In the genomic region with DNA sequence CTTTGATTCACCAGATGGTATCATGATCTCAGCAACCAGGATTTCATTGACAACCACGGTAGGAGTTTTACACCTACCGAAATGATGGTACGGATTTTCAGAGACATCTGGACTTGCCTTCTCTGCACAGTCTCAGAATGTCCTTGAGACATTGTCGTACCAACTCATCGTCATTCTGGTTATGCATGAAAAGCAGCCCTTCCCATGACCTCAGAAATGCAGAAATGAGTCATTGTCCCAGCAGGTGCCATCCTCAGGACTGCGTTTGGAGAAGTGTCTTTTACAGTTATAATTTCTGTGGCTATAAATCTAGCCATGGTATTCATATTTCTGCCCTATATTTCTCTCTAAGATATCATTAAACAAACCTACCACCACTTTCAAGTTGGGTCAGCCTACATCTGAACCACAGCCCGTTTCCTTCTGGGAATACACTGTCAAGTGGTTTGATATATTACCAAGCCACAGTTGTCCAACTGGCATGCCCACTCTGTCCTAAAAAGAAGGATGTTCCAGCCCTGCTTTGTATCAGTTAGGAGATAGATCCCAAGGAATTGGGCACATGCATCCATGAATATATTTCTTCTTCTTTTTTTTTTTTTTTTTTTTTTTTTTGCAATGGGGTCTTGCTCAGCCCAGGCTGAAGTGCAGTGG, we compare ENCODE assay signal across 11 cellular contexts. TPM values are rescaled to one million over a fixed set of nuclear protein-coding genes. Genes with fewer than 3 reads are reported as not detected.
DNase-seq lines count a peak whose midpoint lies in the region; ATAC-seq lines count a peak whose summit lies in the region.
"Had no signal": no experiment of that assay in that cellular context is flagged by ENCODE, and none has a peak within 500 bp of the region (broad histone marks: within the 10 kb centered on the region; RNA-seq: fewer than 3 reads in every experiment).

No MANE protein-coding gene starts in this region.

- no peaks in the 10 kb centered on the region for H3K36me3 Mint-ChIP-seq in activated naive CD8-positive, alpha-beta T cell treated with anti-CD3 and anti-CD28 coated beads, Interleukin-2, amount 50 U/mL, for 24 hours (ENCODE audit: low read depth)
- H3K36me3 Mint-ChIP-seq in activated naive CD8-positive, alpha-beta T cell treated with anti-CD3 and anti-CD28 coated beads for 36 hours: no peaks in the 10 kb centered on the region
- H3K36me3 Mint-ChIP-seq in T-helper 2 cell treated with Interferon-gamma antibody and Interleukin-4, amounts not matched to agents 5 μg/mL and 100 μg/mL, for 36 hours (ENCODE audit: low read depth): no peaks in the 10 kb centered on the region

- DNase-seq in activated naive CD8-positive, alpha-beta T cell treated with anti-CD3 and anti-CD28 coated beads, Interleukin-2, amount 50 U/mL, for 24 hours: no peak
- no peak for DNase-seq in activated naive CD8-positive, alpha-beta T cell treated with anti-CD3 and anti-CD28 coated beads for 36 hours
- peak; percentile 28 for DNase-seq in T-helper 2 cell treated with Interferon-gamma antibody and Interleukin-4, amounts not matched to agents 5 μg/mL and 100 μg/mL, for 36 hours (ENCODE audit: low spot score)
- peak in 1 of 2 donors; percentile 19 for DNase-seq in stimulated activated naive CD8-positive, alpha-beta T cell treated with anti-CD3 and anti-CD28 coated beads, Interleukin-15, amount 100 ng/mL, for 72 hours
- DNase-seq in 8988T (no peak), cerebellar nuclear complex (lab: John Stamatoyannopoulos, UW) (no peak), DMS79 treated with DMSO at 0.1 percent for 48 hours (lab: John Stamatoyannopoulos, UW) (no peak)
- DNase-seq: ovary, substantia nigra had no signal

- peaks cover 16% of the 10 kb centered on the region for H3K4me1 Mint-ChIP-seq in activated naive CD8-positive, alpha-beta T cell treated with anti-CD3 and anti-CD28 coated beads, Interleukin-2, amount 50 U/mL, for 24 hours
- H3K4me1 Mint-ChIP-seq in activated naive CD8-positive, alpha-beta T cell treated with anti-CD3 and anti-CD28 coated beads for 36 hours: peaks cover 14% of the 10 kb centered on the region
- H3K4me1 Mint-ChIP-seq in T-helper 2 cell treated with Interferon-gamma antibody and Interleukin-4, amounts not matched to agents 5 μg/mL and 100 μg/mL, for 36 hours (ENCODE audit: low read depth): peaks cover 24% of the 10 kb centered on the region
- H3K4me1 Mint-ChIP-seq in stimulated activated naive CD8-positive, alpha-beta T cell treated with anti-CD3 and anti-CD28 coated beads, Interleukin-15, amount 100 ng/mL, for 72 hours: peaks cover 11% of the 10 kb centered on the region

- H3K4me3 Mint-ChIP-seq in activated naive CD8-positive, alpha-beta T cell treated with anti-CD3 and anti-CD28 coated beads, Interleukin-2, amount 50 U/mL, for 24 hours: no peak overlapping the region
- H3K4me3 Mint-ChIP-seq in activated naive CD8-positive, alpha-beta T cell treated with anti-CD3 and anti-CD28 coated beads for 36 hours: no peak overlapping the region
- no peak overlapping the region for H3K4me3 Mint-ChIP-seq in T-helper 2 cell treated with Interferon-gamma antibody and Interleukin-4, amounts not matched to agents 5 μg/mL and 100 μg/mL, for 36 hours
- H3K4me3 Mint-ChIP-seq in stimulated activated naive CD8-positive, alpha-beta T cell treated with anti-CD3 and anti-CD28 coated beads, Interleukin-15, amount 100 ng/mL, for 72 hours: no peak overlapping the region

- peaks cover 20% of the 10 kb centered on the region for H3K27me3 Mint-ChIP-seq in activated naive CD8-positive, alpha-beta T cell treated with anti-CD3 and anti-CD28 coated beads, Interleukin-2, amount 50 U/mL, for 24 hours
- peaks cover 27% of the 10 kb centered on the region for H3K27me3 Mint-ChIP-seq in activated naive CD8-positive, alpha-beta T cell treated with anti-CD3 and anti-CD28 coated beads for 36 hours
- peaks cover 41% of the 10 kb centered on the region for H3K27me3 Mint-ChIP-seq in T-helper 2 cell treated with Interferon-gamma antibody and Interleukin-4, amounts not matched to agents 5 μg/mL and 100 μg/mL, for 36 hours (ENCODE audit: low read depth)
- peaks cover 25% of the 10 kb centered on the region for H3K27me3 Mint-ChIP-seq in stimulated activated naive CD8-positive, alpha-beta T cell treated with anti-CD3 and anti-CD28 coated beads, Interleukin-15, amount 100 ng/mL, for 72 hours

- no peaks in the 10 kb centered on the region for H3K9me3 Mint-ChIP-seq in activated naive CD8-positive, alpha-beta T cell treated with anti-CD3 and anti-CD28 coated beads, Interleukin-2, amount 50 U/mL, for 24 hours
- no peaks in the 10 kb centered on the region for H3K9me3 Mint-ChIP-seq in activated naive CD8-positive, alpha-beta T cell treated with anti-CD3 and anti-CD28 coated beads for 36 hours
- H3K9me3 Mint-ChIP-seq in T-helper 2 cell treated with Interferon-gamma antibody and Interleukin-4, amounts not matched to agents 5 μg/mL and 100 μg/mL, for 36 hours: no peaks in the 10 kb centered on the region
- H3K9me3 Mint-ChIP-seq in stimulated activated naive CD8-positive, alpha-beta T cell treated with anti-CD3 and anti-CD28 coated beads, Interleukin-15, amount 100 ng/mL, for 72 hours: no peaks in the 10 kb centered on the region
- H3K9me3 Mint-ChIP-seq: activated T-helper 2 cell treated with anti-CD3 and anti-CD28 coated beads, Interferon-gamma antibody, Interleukin-2, Interleukin-4, amounts not matched to agents 10 μg/mL and 5 μg/mL and 100 μg/mL, durations not matched to agents 14 hours and 24 hours and 36 hours had no signal

- no peak overlapping the region for H3K27ac Mint-ChIP-seq in activated naive CD8-positive, alpha-beta T cell treated with anti-CD3 and anti-CD28 coated beads, Interleukin-2, amount 50 U/mL, for 24 hours
- no peak overlapping the region for H3K27ac Mint-ChIP-seq in activated naive CD8-positive, alpha-beta T cell treated with anti-CD3 and anti-CD28 coated beads for 36 hours
- H3K27ac Mint-ChIP-seq in T-helper 2 cell treated with Interferon-gamma antibody and Interleukin-4, amounts not matched to agents 5 μg/mL and 100 μg/mL, for 36 hours: no peak overlapping the region
- no peak overlapping the region for H3K27ac Mint-ChIP-seq in stimulated activated naive CD8-positive, alpha-beta T cell treated with anti-CD3 and anti-CD28 coated beads, Interleukin-15, amount 100 ng/mL, for 72 hours
- H3K27ac Mint-ChIP-seq: activated T-helper 2 cell treated with anti-CD3 and anti-CD28 coated beads, Interferon-gamma antibody, Interleukin-2, Interleukin-4, amounts not matched to agents 10 μg/mL and 5 μg/mL and 100 μg/mL, durations not matched to agents 14 hours and 24 hours and 36 hours had no signal

- ATAC-seq in activated naive CD8-positive, alpha-beta T cell treated with anti-CD3 and anti-CD28 coated beads, Interleukin-2, amount 50 U/mL, for 24 hours: peak; percentile 81
- ATAC-seq in HG03097 (IDR thresholded peaks at IDR 0.05; ENCODE audit: low FRiP score, unreplicated experiment): peak; percentile 42
- peak; percentile 73 for ATAC-seq in stimulated activated naive CD8-positive, alpha-beta T cell treated with anti-CD3 and anti-CD28 coated beads, Interleukin-15, amount 100 ng/mL, for 72 hours

RNA-seq across cellular contexts. Expression of a gene that starts 7.5 kb away (rescaled TPM):
- under 1 TPM; 0.18 to 0.64 TPM for total RNA-seq in activated naive CD8-positive, alpha-beta T cell treated with anti-CD3 and anti-CD28 coated beads for 36 hours

RNA-seq across cellular contexts. Expression of a gene that starts 31.2 kb away (rescaled TPM):
- total RNA-seq in activated naive CD8-positive, alpha-beta T cell treated with anti-CD3 and anti-CD28 coated beads for 36 hours: 10 to 100 TPM; 56.7 to 57.5 TPM
